Comparison of ENCODE assay signal across 25 cellular contexts in the genomic region with DNA sequence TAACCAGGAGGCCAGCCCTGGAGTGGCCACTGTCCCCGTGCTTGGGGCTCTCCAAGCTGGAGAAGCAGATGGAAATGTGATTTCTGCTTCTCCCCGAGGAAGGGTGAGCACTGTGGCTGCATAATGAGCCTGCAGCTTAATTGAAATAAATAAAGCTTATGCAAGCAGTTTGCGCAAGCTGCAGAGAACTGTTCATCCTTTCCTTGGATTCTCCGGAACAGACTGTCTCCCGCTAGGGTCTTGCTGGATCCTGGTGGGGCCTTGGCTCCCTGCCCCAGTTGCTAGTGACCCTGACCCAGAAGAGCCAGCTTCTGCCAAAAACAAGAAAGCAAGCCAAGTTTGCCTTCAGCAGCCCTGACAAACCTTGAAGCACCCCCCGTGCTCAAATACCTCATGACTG.
A peak's percentile ranks its signal among the peaks of the same experiment; 100 is the strongest.
DNase-seq lines count a peak whose midpoint lies in the region; ATAC-seq, FAIRE-seq and TF ChIP-seq lines count a peak whose summit lies in the region.
"Had no signal": no experiment of that assay in that cellular context is flagged by ENCODE, and none has a peak within 500 bp of the region (broad histone marks: within the 10 kb centered on the region; RNA-seq: fewer than 3 reads in every experiment).

No MANE protein-coding gene starts in this region.

- no peaks in the 10 kb centered on the region for H3K36me3 Mint-ChIP-seq in activated T-cell treated with anti-CD3 and anti-CD28 coated beads, Interleukin-2, amount 50 U/mL, for 4 hours (ENCODE audit: insufficient read depth)

- peaks cover 0 to 8% of the 10 kb centered on the region in 2 experiments; a peak in 1 of 4 replicates for H3K4me1 ChIP-seq in SK-N-SH (ENCODE audit: control insufficient read depth in 1 of 2, insufficient read depth in 2 of 2, low read depth in 1 of 2, low read length in 1 of 2)
- H3K4me1 ChIP-seq in kidney (ENCODE audit: control insufficient read depth in 1 of 2, insufficient read depth in 1 of 2, low read depth in 1 of 2, low read length in 2 of 2): peaks cover 0 to 4% of the 10 kb centered on the region in 2 donors
- peaks cover 0 to 7% of the 10 kb centered on the region in 2 experiments for H3K4me1 ChIP-seq in trophoblast cell (ENCODE audit: control insufficient read depth in 1 of 2, insufficient read depth in 2 of 2, low read length in 2 of 2)

- H3K9me3 ChIP-seq in SK-N-SH: no peaks in the 10 kb centered on the region
- H3K9me3 ChIP-seq in kidney (ENCODE audit: control insufficient read depth in 1 of 2, low read length in 2 of 2): no peaks in the 10 kb centered on the region
- peaks cover 3% of the 10 kb centered on the region for H3K9me3 ChIP-seq in trophoblast cell (ENCODE audit: insufficient read depth, low read depth, low read length)
- H3K9me3 ChIP-seq: MG63 had no signal

- H4K8ac ChIP-seq in trophoblast cell (ENCODE audit: low read depth, low read length): no peak overlapping the region

- WGBS in SK-N-SH (ENCODE audit: low lambda C conversion rate): 59% methylated on average over 5 of the region's 6 CpGs
- WGBS in trophoblast cell (ENCODE audit: extremely low coverage, insufficient coverage, insufficient read length): no CpG with 5 or more reads among the region's 6 CpGs

- H3K14ac ChIP-seq in trophoblast cell (ENCODE audit: low read length): no peak overlapping the region

- no peaks in the 10 kb centered on the region for H3K9me2 ChIP-seq in SK-N-SH

- H3K4me3 ChIP-seq in SK-N-SH (ENCODE audit: low read depth in 2 of 2, low read length in 1 of 2) (no peak overlapping the region), kidney (ENCODE audit: low read length in 2 of 2) (no peak overlapping the region), trophoblast cell (ENCODE audit: low read depth, low read length) (no peak overlapping the region)
- H3K4me3 ChIP-seq: K562, MG63 had no signal

- no peak for FAIRE-seq in kidney (lab: Jason Lieb, UNC)
- FAIRE-seq: K562, keratinocyte, RCC 7860 had no signal

- ATAC-seq in SK-N-SH treated with all-trans-retinoic acid at 6 μM for 48 hours: peak; percentile 46
- ATAC-seq in sciatic nerve: peak; percentile 81
- ATAC-seq in activated T-cell treated with anti-CD3 and anti-CD28 coated beads, Interleukin-2, amount 50 U/mL, for 4 hours: no peak
- ATAC-seq: K562, T-helper 17 cell had no signal

- H2BK12ac ChIP-seq in trophoblast cell (ENCODE audit: low read length): no peak overlapping the region

- DNase-seq in SK-N-SH (no peak), kidney (peak; percentile 81), sciatic nerve (ENCODE audit: low spot score) (no peak), trophoblast cell (no peak), NCI-H1105 (lab: John Stamatoyannopoulos, UW) (no peak), SHP77 treated with DMSO at 0.1 percent for 48 hours (lab: John Stamatoyannopoulos, UW) (no peak)
- no peak for DNase-seq in activated T-cell treated with anti-CD3 and anti-CD28 coated beads, Interleukin-2, amount 50 U/mL, for 4 hours
- DNase-seq: 8988T; activated CD4-positive, alpha-beta T cell treated with anti-CD3 and anti-CD28 coated beads, Interleukin-2, amount 50 U/mL, for 48 hours; activated CD8-positive, alpha-beta memory T cell treated with anti-CD3 and anti-CD28 coated beads, Interleukin-2, amount 50 U/mL, for 48 hours; activated effector memory CD4-positive, alpha-beta T cell treated with Interleukin-2 at 50 U/mL for 16 hours; activated naive CD8-positive, alpha-beta T cell treated with anti-CD3 and anti-CD28 coated beads, Interleukin-2, amount 10 ng/mL, durations not matched to agents 7 days and 5 days; DMS79; H9; MG63; naive B cell; NCI-H1436 treated with DMSO at 0.1 percent for 48 hours; NK-92 treated with Interleukin-12 subunit alpha and Interleukin-12 subunit beta, amount 100 ng/mL, for 24 hours; T-helper 17 cell; WERI-Rb-1 had no signal

- H4K91ac ChIP-seq in trophoblast cell (ENCODE audit: low read depth, low read length): no peak overlapping the region

- H2AK5ac ChIP-seq in trophoblast cell (ENCODE audit: low read length): no peak overlapping the region

- H3K4me1 Mint-ChIP-seq in activated T-cell treated with anti-CD3 and anti-CD28 coated beads, Interleukin-2, amount 50 U/mL, for 4 hours (ENCODE audit: low read depth): peaks cover 1% of the 10 kb centered on the region
- H3K4me1 Mint-ChIP-seq: activated naive CD8-positive, alpha-beta T cell treated with anti-CD3 and anti-CD28 coated beads, Interleukin-2, amount 10 ng/mL, durations not matched to agents 7 days and 5 days; T-helper 17 cell had no signal

- no peak for TF ChIP-seq RAD21 in SK-N-SH (IDR thresholded peaks at IDR 0.05; ENCODE audit: low read length)

- no peak overlapping the region for H3K23ac ChIP-seq in trophoblast cell (ENCODE audit: low read length)

- no peaks in the 10 kb centered on the region for H3K79me1 ChIP-seq in trophoblast cell (ENCODE audit: low read length)

- intact Hi-C loops in kidney (cut with DNase I) (no loop called here), sciatic nerve (cut with DNase I) (no loop called here)

- peak overlapping the region in 1 of 2 experiments; percentile 53; a peak in 2 of 4 replicates for H3K27ac ChIP-seq in SK-N-SH (ENCODE audit: low read depth in 2 of 2, low read length in 1 of 2)
- H3K27ac ChIP-seq in kidney (ENCODE audit: low read depth in 2 of 2, low read length in 2 of 2): no peak overlapping the region
- H3K27ac ChIP-seq in trophoblast cell (ENCODE audit: low read depth, low read length): no peak overlapping the region
- H3K27ac ChIP-seq: WERI-Rb-1 had no signal

- no peak for TF ChIP-seq EP300 in SK-N-SH (IDR thresholded peaks at IDR 0.05; ENCODE audit: borderline replicate concordance in 1 of 2, low read depth in 1 of 2, low read length in 1 of 2)

- no peak overlapping the region for H2BK5ac ChIP-seq in trophoblast cell (ENCODE audit: low read depth, low read length, poor library complexity)

- CTCF ChIA-PET in SK-N-SH (lab: Yijun Ruan, JAX): interaction anchor here (0.8 kb wide), 1 partner anchor 14 kb away, joined by 3 read pairs; no protein-coding TSS in a partner anchor

- no peaks in the 10 kb centered on the region for H3K27me3 Mint-ChIP-seq in activated T-cell treated with anti-CD3 and anti-CD28 coated beads, Interleukin-2, amount 50 U/mL, for 4 hours (ENCODE audit: low read depth)
- H3K27me3 Mint-ChIP-seq: activated naive CD8-positive, alpha-beta T cell treated with anti-CD3 and anti-CD28 coated beads, Interleukin-2, amount 10 ng/mL, durations not matched to agents 7 days and 5 days had no signal

- H3K18ac ChIP-seq in trophoblast cell (ENCODE audit: low read length): no peak overlapping the region

- no peaks in the 10 kb centered on the region for H3K79me2 ChIP-seq in SK-N-SH (ENCODE audit: insufficient read depth)
- H3K79me2 ChIP-seq in trophoblast cell (ENCODE audit: control insufficient read depth, insufficient read depth, low read length, poor library complexity): no peaks in the 10 kb centered on the region

- no peak overlapping the region for H4K12ac ChIP-seq in trophoblast cell (ENCODE audit: low read depth, low read length)

- no peak for TF ChIP-seq CTCF in SK-N-SH (IDR thresholded peaks at IDR 0.05)
- TF ChIP-seq CTCF in kidney (IDR thresholded peaks at IDR 0.05; ENCODE audit: borderline replicate concordance, extremely low read depth, insufficient read depth): no peak

- H2BK120ac ChIP-seq in trophoblast cell (ENCODE audit: insufficient read depth, low read length, poor library complexity): no peak overlapping the region

- H3K27me3 ChIP-seq in SK-N-SH (ENCODE audit: insufficient read depth): peaks cover 6% of the 10 kb centered on the region; the same call in 1 of the 2 replicates
- no peaks in the 10 kb centered on the region for H3K27me3 ChIP-seq in trophoblast cell (ENCODE audit: insufficient read depth, low read length)
- H3K27me3 ChIP-seq: MG63 had no signal

- H3K36me3 ChIP-seq in SK-N-SH (replicated peaks in 1 of 2; ENCODE audit: control insufficient read depth in 1 of 2, insufficient read depth in 2 of 2, low read length in 1 of 2) (no peaks in the 10 kb centered on the region), kidney (ENCODE audit: control insufficient read depth in 1 of 2, insufficient read depth in 2 of 2, low read length in 2 of 2) (no peaks in the 10 kb centered on the region), trophoblast cell (ENCODE audit: control insufficient read depth in 1 of 2, insufficient read depth in 2 of 2, low read length in 2 of 2) (no peaks in the 10 kb centered on the region)
- H3K36me3 ChIP-seq: MG63, WERI-Rb-1 had no signal

- POLR2A ChIA-PET in SK-N-SH (lab: Yijun Ruan, JAX): no interaction called here

- no peaks in the 10 kb centered on the region for H4K20me1 ChIP-seq in SK-N-SH (ENCODE audit: insufficient read depth)

- no peaks in the 10 kb centered on the region for H3K9me3 Mint-ChIP-seq in activated T-cell treated with anti-CD3 and anti-CD28 coated beads, Interleukin-2, amount 50 U/mL, for 4 hours

- H3K9ac ChIP-seq in SK-N-SH (no peak overlapping the region), kidney (ENCODE audit: low read length in 2 of 2) (no peak overlapping the region), trophoblast cell (ENCODE audit: low read length) (no peak overlapping the region)

- H3K4me2 ChIP-seq in SK-N-SH: no peak overlapping the region
- H3K4me2 ChIP-seq in trophoblast cell (ENCODE audit: low read length): no peak overlapping the region

- H3F3A ChIP-seq in SK-N-SH (replicated peaks; ENCODE audit: insufficient read depth): no peaks in the 10 kb centered on the region

- no peak overlapping the region for H3K4me3 Mint-ChIP-seq in activated T-cell treated with anti-CD3 and anti-CD28 coated beads, Interleukin-2, amount 50 U/mL, for 4 hours
- H3K4me3 Mint-ChIP-seq: activated naive CD8-positive, alpha-beta T cell treated with anti-CD3 and anti-CD28 coated beads, Interleukin-2, amount 10 ng/mL, durations not matched to agents 7 days and 5 days; B cell; H9; T-helper 17 cell had no signal

- no peak overlapping the region for H2AFZ ChIP-seq in SK-N-SH (ENCODE audit: low read depth)
- H2AFZ ChIP-seq in trophoblast cell (ENCODE audit: insufficient read depth, low read length, poor library complexity): no peak overlapping the region

- H3K4ac ChIP-seq in trophoblast cell (ENCODE audit: low read depth, low read length): no peak overlapping the region

TF ChIP-seq in SK-N-SH, 30 proteins besides CTCF, POLR2A, EP300 and RAD21 (continues in another document):
- TF ChIP-seq MXI1 (IDR thresholded peaks at IDR 0.05; ENCODE audit: low read depth, low read length) (no peak), MEF2A (IDR thresholded peaks at IDR 0.05; ENCODE audit: borderline replicate concordance, low read depth) (no peak), CHD2 (IDR thresholded peaks at IDR 0.05; ENCODE audit: low read length, partially characterized antibody) (no peak), SIN3A (IDR thresholded peaks at IDR 0.05; ENCODE audit: borderline replicate concordance, low read depth, low read length) (no peak)

Comparison
In these comparisons a context has a peak if more than half of its experiments do, and no peak if none do; other contexts are left out.
1. ATAC-seq: peak in SK-N-SH treated with all-trans-retinoic acid at 6 μM for 48 hours (single experiment) and sciatic nerve (single experiment); none in activated T-cell treated with anti-CD3 and anti-CD28 coated beads, Interleukin-2, amount 50 U/mL, for 4 hours (0 of 2).